10 cellular contexts compared by ENCODE assay signal in genomic region chr22:45645150-45645525, GRCh38. TPM values are rescaled to one million over a fixed set of nuclear protein-coding genes. Genes with fewer than 3 reads are reported as not detected.
DNase-seq lines count a peak whose midpoint lies in the region; ATAC-seq, FAIRE-seq and TF ChIP-seq lines count a peak whose summit lies in the region.
"Had no signal": no experiment of that assay in that cellular context is flagged by ENCODE, and none has a peak within 500 bp of the region (broad histone marks: within the 10 kb centered on the region; RNA-seq: fewer than 3 reads in every experiment).

No MANE protein-coding gene starts in this region.

- no peak overlapping the region for H3K18ac ChIP-seq in mesenchymal stem cell (ENCODE audit: low read depth in 1 of 2, low read length in 2 of 2)

- RAD21 ChIA-PET in GM12878 (lab: Charles Lee; ENCODE audit: unreplicated experiment) = interaction anchor here (1.3 to 1.8 kb wide), 3 partner anchors 20 to 51 kb away, joined by 3 to 4 read pairs (median 3); no protein-coding TSS in a partner anchor

- H4K20me1 ChIP-seq in GM12878 (ENCODE audit: control insufficient read depth, insufficient read depth) = no peaks in the 10 kb centered on the region

- H3K4me3 ChIP-seq in A673 (ENCODE audit: low read depth, low read length, poor library complexity, severe bottlenecking) (peak overlapping the region; percentile 41), H7 (ENCODE audit: insufficient read depth, low read depth, low read length) (peak overlapping the region; percentile 36), GM12878 (no peak overlapping the region), mesenchymal stem cell (ENCODE audit: insufficient read depth in 1 of 2, low read depth in 1 of 2, low read length in 2 of 2) (peak overlapping the region; percentile 32 to 61)

- H2AFZ ChIP-seq in GM12878 (ENCODE audit: control insufficient read depth, low read depth, low read length) = peak overlapping the region; percentile 61; the same call in 1 of the 2 replicates
- no peak overlapping the region for H2AFZ ChIP-seq in mesenchymal stem cell (ENCODE audit: low read depth, low read length)

- 22% methylated on average over 16 of the region's 16 CpGs for WGBS in GM12878 (ENCODE audit: insufficient coverage, insufficient replicate concordance, low lambda C conversion rate, missing lambda C conversion rate)
- 55% methylated on average over 16 of the region's 16 CpGs for WGBS in mesenchymal stem cell

- no peak overlapping the region for H3K14ac ChIP-seq in mesenchymal stem cell (ENCODE audit: low read length in 2 of 2)

- H2BK12ac ChIP-seq in mesenchymal stem cell (ENCODE audit: low read length in 2 of 2) = peak overlapping the region in 1 of 2 experiments; percentile 40

- H3K4me2 ChIP-seq in GM12878 (ENCODE audit: control insufficient read depth, insufficient read depth) (peak overlapping the region; percentile 62; the same call in 1 of the 2 replicates), mesenchymal stem cell (ENCODE audit: low read length, poor library complexity, severe bottlenecking) (peak overlapping the region; percentile 72)

- H3K9ac ChIP-seq in GM12878 (ENCODE audit: control insufficient read depth, insufficient read depth, low read length) = no peak overlapping the region
- no peak overlapping the region for H3K9ac ChIP-seq in mesenchymal stem cell (ENCODE audit: low read length)

- SMC1A ChIA-PET in GM12878 (lab: Charles Lee; ENCODE audit: uncharacterized antibody, unreplicated experiment) = interaction anchor here (0.8 to 1.4 kb wide), 2 partner anchors 21 to 200 kb away, joined by 3 to 4 read pairs; no protein-coding TSS in a partner anchor

- H3K4ac ChIP-seq in mesenchymal stem cell (ENCODE audit: low read depth in 1 of 2, low read length in 2 of 2) = no peak overlapping the region

- H2BK120ac ChIP-seq in mesenchymal stem cell (ENCODE audit: low read depth, low read length) = no peak overlapping the region

- in situ Hi-C loops in GM12878 (cut with MboI) = no loop called here

- FAIRE-seq in GM12878 (lab: Jason Lieb, UNC) (no peak), GM19239 (lab: Jason Lieb, UNC) (no peak)
- FAIRE-seq: small intestine had no signal

- no peak overlapping the region for H2BK5ac ChIP-seq in mesenchymal stem cell (ENCODE audit: low read depth, low read length, poor library complexity, severe bottlenecking)

- no peaks in the 10 kb centered on the region for H3K36me3 ChIP-seq in A673 (ENCODE audit: insufficient read depth, low read length, poor library complexity, severe bottlenecking)
- H3K36me3 ChIP-seq in H7 (replicated peaks; ENCODE audit: control insufficient read depth, insufficient read depth, low read length) = no peaks in the 10 kb centered on the region
- no peaks in the 10 kb centered on the region for H3K36me3 ChIP-seq in GM12878 (ENCODE audit: control insufficient read depth in 2 of 2, insufficient read depth in 2 of 2, low read length in 1 of 2)
- no peaks in the 10 kb centered on the region for H3K36me3 ChIP-seq in mesenchymal stem cell (ENCODE audit: control insufficient read depth in 1 of 2, insufficient read depth in 2 of 2, low read depth in 1 of 2, low read length in 2 of 2)

- no peaks in the 10 kb centered on the region for H3K79me1 ChIP-seq in mesenchymal stem cell (replicated peaks; ENCODE audit: low read length, poor library complexity, severe bottlenecking)

- H4K91ac ChIP-seq in mesenchymal stem cell (ENCODE audit: low read length) = no peak overlapping the region

- H3K27ac ChIP-seq in A673 (ENCODE audit: low read depth, low read length, poor library complexity, severe bottlenecking) (no peak overlapping the region), GM12878 (ENCODE audit: control insufficient read depth, insufficient read depth) (no peak overlapping the region), mesenchymal stem cell (ENCODE audit: low read length, poor library complexity, severe bottlenecking) (no peak overlapping the region)

- H3K79me2 ChIP-seq in GM12878 (ENCODE audit: control insufficient read depth, insufficient read depth, low read length) = no peaks in the 10 kb centered on the region

- H3K9me3 ChIP-seq in A673 (ENCODE audit: low read depth, low read length, poor library complexity, severe bottlenecking) = no peaks in the 10 kb centered on the region
- no peaks in the 10 kb centered on the region for H3K9me3 ChIP-seq in GM12878 (replicated peaks; ENCODE audit: control insufficient read depth, insufficient read depth, low read length)
- H3K9me3 ChIP-seq in mesenchymal stem cell (ENCODE audit: control insufficient read depth, low read length) = no peaks in the 10 kb centered on the region

- no peak overlapping the region for H2BK15ac ChIP-seq in mesenchymal stem cell (ENCODE audit: low read depth, poor library complexity, severe bottlenecking)

- no peaks in the 10 kb centered on the region for H3K27me3 ChIP-seq in A673 (replicated peaks; ENCODE audit: insufficient read depth, low read depth, low read length, poor library complexity)
- peaks cover 9% of the 10 kb centered on the region for H3K27me3 ChIP-seq in H7 (ENCODE audit: control insufficient read depth, insufficient read depth, low read length)
- H3K27me3 ChIP-seq in GM12878 (replicated peaks in 1 of 2; ENCODE audit: control insufficient read depth in 2 of 2, insufficient read depth in 2 of 2, low read length in 1 of 2) = no peaks in the 10 kb centered on the region; a peak in 1 of 4 replicates
- peaks cover 0 to 65% of the 10 kb centered on the region in 2 experiments for H3K27me3 ChIP-seq in mesenchymal stem cell (ENCODE audit: control insufficient read depth in 1 of 2, insufficient read depth in 1 of 2, low read length in 2 of 2)

- no TSS peak for BruUV-seq in A673 (replicated peaks; lab: Mats Ljungman, UMichigan)
- BruUV-seq in GM12878 (replicated peaks; lab: Mats Ljungman, UMichigan) = no TSS peak

- no peak for ATAC-seq in GM12878
- no peak for ATAC-seq in HG03039 (IDR thresholded peaks at IDR 0.05; ENCODE audit: unreplicated experiment)

- H4K8ac ChIP-seq in mesenchymal stem cell (ENCODE audit: low read length) = no peak overlapping the region

- TF ChIP-seq EP300 in GM12878 (IDR thresholded peaks at IDR 0.05; ENCODE audit: borderline replicate concordance in 1 of 2, control insufficient read depth in 1 of 2, low read depth in 2 of 2, low read length in 2 of 2) = no peak

- H3K4me1 ChIP-seq in A673 (ENCODE audit: insufficient read depth, low read length, poor library complexity, severe bottlenecking) (peaks cover 3% of the 10 kb centered on the region), GM12878 (ENCODE audit: control insufficient read depth, insufficient read depth, low read length) (no peaks in the 10 kb centered on the region; the same call in 1 of the 2 replicates), mesenchymal stem cell (ENCODE audit: control insufficient read depth, insufficient read depth, low read depth, low read length) (peaks cover 19% of the 10 kb centered on the region)

- H3K23ac ChIP-seq in mesenchymal stem cell (ENCODE audit: low read length in 2 of 2) = no peak overlapping the region

- DNase-seq in A673 (ENCODE audit: low spot score) (no peak), H7 (no peak), GM12878 (ENCODE audit: low read depth, low spot score) (no peak), mesenchymal stem cell (no peak), GM19239 (ENCODE audit: insufficient read length, low spot score) (no peak), DMS79 (lab: John Stamatoyannopoulos, UW) (no peak), inferior parietal cortex (ENCODE audit: extremely low spot score) (no peak)
- DNase-seq: NCI-H2081 treated with DMSO at 0.1 percent for 48 hours had no signal

- no peak for TF ChIP-seq POLR2A in GM12878 (IDR thresholded peaks at IDR 0.05; ENCODE audit: low read depth, low read length)

- intact Hi-C loops in A673 (cut with micrococcal nuclease; ENCODE audit: unreplicated experiment) (loop anchor here (5.0 kb wide), 1 partner anchor 217 kb away; no protein-coding TSS in a partner anchor), GM12878 (cut with micrococcal nuclease; ENCODE audit: unreplicated experiment) (loop anchor here (5.0 to 10.0 kb wide), 2 partner anchors 187 to 220 kb away; no protein-coding TSS in a partner anchor)

- POLR2A ChIA-PET in A673 (lab: Charles Lee; ENCODE audit: low non-redundant PET) (no interaction called here), GM12878 (lab: Charles Lee) (no interaction called here)

- CTCF ChIA-PET in A673 (lab: Charles Lee) (no interaction called here), GM12878 (lab: Yijun Ruan, JAX) (interaction anchor here (0.6 to 2.8 kb wide), 11 partner anchors 30 to 343 kb away, joined by 3 to 14 read pairs (median 3); no protein-coding TSS in a partner anchor)

- no peak overlapping the region for H2AK5ac ChIP-seq in mesenchymal stem cell (ENCODE audit: low read length, severe bottlenecking)

- TF ChIP-seq CTCF in A673 (conservative IDR thresholded peaks at IDR 0.05; ENCODE audit: low read depth, low read length) (no peak), GM12878 (IDR thresholded peaks at IDR 0.05 in 2 of 3, conservative IDR thresholded peaks at IDR 0.05 in 1 of 3; ENCODE audit: control insufficient read depth in 2 of 3, extremely low read depth in 1 of 3, insufficient read depth in 1 of 3, low read depth in 3 of 3, low read length in 3 of 3) (no peak)

- TF ChIP-seq RAD21 in GM12878 (IDR thresholded peaks at IDR 0.05; ENCODE audit: insufficient read depth, low read depth, low read length) = no peak

TF ChIP-seq in GM12878, 131 proteins besides CTCF, POLR2A, EP300 and RAD21 (continues in another document):
- TF ChIP-seq HDAC6 (IDR thresholded peaks at IDR 0.05; ENCODE audit: unreplicated experiment) (no peak), RFX5 (IDR thresholded peaks at IDR 0.05; ENCODE audit: low read depth, low read length) (no peak)

RNA-seq across cellular contexts. Expression of gene ATXN10, which starts 26.5 kb away (rescaled TPM):
- total RNA-seq in A673 (2021) = 271 and 294 TPM in 2 replicates
- 62.7 and 65.8 TPM in 2 replicates for total RNA-seq in H7 (2014; rRNA removed; shearing (Covaris generic))
- total RNA-seq in GM12878 (2013; cell fraction: nucleolus; rRNA removed) = 125 and 158 TPM in 2 replicates
- total RNA-seq in GM12878 (2014; rRNA removed) = 43.4 and 44.5 TPM in 2 replicates
- 76.5 and 80.3 TPM in 2 replicates for total RNA-seq in GM12878 (2014; rRNA removed; fragmentation: Illumina TruSeq; extraction: Trizol)
- total RNA-seq in GM12878 (2021) = 166 and 174 TPM in 2 replicates
- polyA plus RNA-seq in GM12878 (2011; ENCODE audit: low read depth) = 47.0 TPM
- 222 and 249 TPM in 2 replicates for polyA plus RNA-seq in GM12878 (2011; rRNA removed)
- 107 and 121 TPM in 2 replicates for polyA plus RNA-seq in GM12878 (2011; cell fraction: cytosol; rRNA removed)
- 55.1 and 55.8 TPM in 2 replicates for polyA plus RNA-seq in GM12878 (2011; cell fraction: nucleus; rRNA removed)
- 106 and 143 TPM in 2 replicates for polyA plus RNA-seq in GM12878 (2012)
- polyA plus RNA-seq in GM12878 (2014; fragmentation: Illumina TruSeq; extraction: Trizol) = 212 and 252 TPM in 2 replicates
- polyA plus RNA-seq in GM12878 (2014; fragmentation: Nextera tagmentation; extraction: Ambion mirVana) = 10 to 100 TPM; 29.2 to 68.3 TPM
- polyA plus RNA-seq in GM12878 (2014; rRNA removed) = 118 TPM in 2 replicates
- polyA plus RNA-seq in GM12878 (2016; fragmentation: Nextera tagmentation; extraction: Ambion mirVana) = 100 to 1,000 TPM; 199 to 215 TPM
- polyA minus RNA-seq in GM12878 (2011; rRNA and poly(A)+ RNA removed) = 250 and 380 TPM in 2 replicates
- 60.9 and 72.2 TPM in 2 replicates for polyA minus RNA-seq in GM12878 (2011; cell fraction: cytosol; rRNA and poly(A)+ RNA removed)
- polyA minus RNA-seq in GM12878 (2011; cell fraction: nucleus; rRNA and poly(A)+ RNA removed) = 56.6 and 81.7 TPM in 2 replicates
- polyA plus RNA-seq in mesenchymal stem cell (2013, experiment 1 of 2) = 56.6 TPM
- 60.4 TPM for polyA plus RNA-seq in mesenchymal stem cell (2013, experiment 2 of 2)
